17 cellular contexts compared by ENCODE assay signal in the genomic region with DNA sequence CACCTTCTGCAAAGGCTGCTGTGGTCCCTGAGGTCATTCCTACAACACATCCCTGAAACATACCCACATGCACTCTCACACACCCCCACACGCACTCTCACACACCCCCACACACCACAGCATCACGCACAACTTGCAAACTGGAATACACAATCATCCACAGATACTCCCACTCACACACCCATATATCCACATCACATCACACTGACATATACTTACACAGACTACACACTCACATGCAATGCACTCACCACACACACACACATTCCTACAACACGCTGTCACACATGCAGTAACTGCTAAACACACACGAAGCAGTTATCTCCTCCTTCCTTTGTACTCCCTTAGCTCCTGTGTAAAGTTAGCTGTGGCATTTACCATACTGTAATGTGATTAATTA. TPM values are rescaled to one million over a fixed set of nuclear protein-coding genes. Genes with fewer than 3 reads are reported as not detected.
DNase-seq lines count a peak whose midpoint lies in the region; ATAC-seq, FAIRE-seq and TF ChIP-seq lines count a peak whose summit lies in the region.
"Had no signal": no experiment of that assay in that cellular context is flagged by ENCODE, and none has a peak within 500 bp of the region (broad histone marks: within the 10 kb centered on the region; RNA-seq: fewer than 3 reads in every experiment).

No MANE protein-coding gene starts in this region.

- H3K27ac Mint-ChIP-seq in astrocyte (ENCODE audit: unreplicated experiment) = peak overlapping the region; percentile 36
- no peak overlapping the region for H3K27ac Mint-ChIP-seq in activated CD8-positive, alpha-beta T cell treated with anti-CD3 and anti-CD28 coated beads for 36 hours
- H3K27ac Mint-ChIP-seq in CD4-positive, alpha-beta memory T cell = no peak overlapping the region
- H3K27ac Mint-ChIP-seq: activated CD8-positive, alpha-beta memory T cell treated with anti-CD3 and anti-CD28 coated beads, Interleukin-2, amount 10 ng/mL, durations not matched to agents 7 days and 5 days; WTC11 had no signal

- no peak overlapping the region for H3K4me3 ChIP-seq in astrocyte (ENCODE audit: insufficient read depth, low read depth, low read length)
- H3K4me3 ChIP-seq in small intestine (ENCODE audit: low read depth in 1 of 2, low read length in 2 of 2) = no peak overlapping the region
- H3K4me3 ChIP-seq in CD4-positive, alpha-beta memory T cell (ENCODE audit: low read length in 2 of 2) = no peak overlapping the region
- H3K4me3 ChIP-seq: Peyer's patch, transverse colon had no signal

- 61 to 68% (median 66%) methylated on average over 4 of the region's 4 CpGs for WGBS in small intestine, 3 donors

- no peak for FAIRE-seq in astrocyte (lab: Jason Lieb, UNC)
- no peak for FAIRE-seq in small intestine (lab: Jason Lieb, UNC)
- FAIRE-seq: G401.6 had no signal

- H2AFZ ChIP-seq in astrocyte (ENCODE audit: low read depth, low read length) = no peak overlapping the region

- no peaks in the 10 kb centered on the region for H3K9me3 ChIP-seq in astrocyte (ENCODE audit: insufficient read depth, low read depth, low read length)
- no peaks in the 10 kb centered on the region for H3K9me3 ChIP-seq in small intestine (ENCODE audit: control insufficient read depth, low read depth)
- no peaks in the 10 kb centered on the region for H3K9me3 ChIP-seq in CD4-positive, alpha-beta memory T cell (ENCODE audit: control insufficient read depth in 1 of 2, low read length in 2 of 2)
- H3K9me3 ChIP-seq: Peyer's patch, transverse colon had no signal

- no peak overlapping the region for H3K27ac ChIP-seq in astrocyte (ENCODE audit: low read depth, low read length)
- no peak overlapping the region for H3K27ac ChIP-seq in foreskin keratinocyte
- H3K27ac ChIP-seq in small intestine (ENCODE audit: low read depth in 1 of 2, low read length in 1 of 2) = no peak overlapping the region
- no peak overlapping the region for H3K27ac ChIP-seq in CD4-positive, alpha-beta memory T cell (ENCODE audit: low read depth, low read length)
- H3K27ac ChIP-seq: Peyer's patch, transverse colon had no signal

- peaks cover 15% of the 10 kb centered on the region for H3K27me3 Mint-ChIP-seq in astrocyte (ENCODE audit: low read depth, unreplicated experiment)
- H3K27me3 Mint-ChIP-seq in activated CD8-positive, alpha-beta T cell treated with anti-CD3 and anti-CD28 coated beads for 36 hours = peaks cover 9% of the 10 kb centered on the region
- peaks cover 5 to 12% of the 10 kb centered on the region in 2 donors for H3K27me3 Mint-ChIP-seq in CD4-positive, alpha-beta memory T cell

- DNase-seq in Daoy (ENCODE audit: low read depth) (peak; percentile 38), astrocyte (ENCODE audit: low read depth) (peak; percentile 81), foreskin keratinocyte (peak; percentile 11), omental fat pad (ENCODE audit: low spot score) (no peak), small intestine (no peak), Kasumi-1 (lab: John Stamatoyannopoulos, UW) (no peak)
- DNase-seq in activated CD8-positive, alpha-beta T cell treated with anti-CD3 and anti-CD28 coated beads for 36 hours = no peak
- DNase-seq in CD4-positive, alpha-beta memory T cell = no peak
- DNase-seq: activated CD8-positive, alpha-beta memory T cell treated with anti-CD3 and anti-CD28 coated beads, Interleukin-2, amount 10 ng/mL, durations not matched to agents 7 days and 5 days; activated naive CD4-positive, alpha-beta T cell treated with Interleukin-2 at 50 U/mL for 16 hours; COR-L47; NCI-H2107; Peyer's patch; stimulated activated CD4-positive, alpha-beta T cell treated with anti-CD3 and anti-CD28 coated beads, Interleukin-2, amount 100 ng/mL, for 24 hours; transverse colon had no signal

- CTCF ChIA-PET in activated CD8-positive, alpha-beta T cell treated with anti-CD3 and anti-CD28 coated beads for 36 hours (lab: Charles Lee) = no interaction called here
- CTCF ChIA-PET in CD4-positive, alpha-beta memory T cell (lab: Charles Lee; ENCODE audit: partially characterized antibody) = no interaction called here

- H4K20me1 ChIP-seq in astrocyte (ENCODE audit: insufficient read depth, low read length) = no peaks in the 10 kb centered on the region

- H3K4me1 ChIP-seq in astrocyte (ENCODE audit: insufficient read depth, low read length) = no peaks in the 10 kb centered on the region
- H3K4me1 ChIP-seq in foreskin keratinocyte = no peaks in the 10 kb centered on the region
- peaks cover 0 to 3% of the 10 kb centered on the region in 2 donors for H3K4me1 ChIP-seq in small intestine (ENCODE audit: control insufficient read depth in 2 of 2, insufficient read depth in 1 of 2, low read depth in 1 of 2, low read length in 1 of 2)
- no peaks in the 10 kb centered on the region for H3K4me1 ChIP-seq in CD4-positive, alpha-beta memory T cell (ENCODE audit: insufficient read depth, low read length)
- H3K4me1 ChIP-seq: Peyer's patch, transverse colon had no signal

- H3K9me3 Mint-ChIP-seq in astrocyte (ENCODE audit: unreplicated experiment) = peaks cover 5% of the 10 kb centered on the region
- no peaks in the 10 kb centered on the region for H3K9me3 Mint-ChIP-seq in activated CD8-positive, alpha-beta T cell treated with anti-CD3 and anti-CD28 coated beads for 36 hours
- H3K9me3 Mint-ChIP-seq in CD4-positive, alpha-beta memory T cell = peaks cover 0 to 7% (median 0%) of the 10 kb centered on the region in 8 donors

- peaks cover 18% of the 10 kb centered on the region for H3K4me1 Mint-ChIP-seq in astrocyte (ENCODE audit: low read depth, unreplicated experiment)
- peaks cover 2% of the 10 kb centered on the region for H3K4me1 Mint-ChIP-seq in activated CD8-positive, alpha-beta T cell treated with anti-CD3 and anti-CD28 coated beads for 36 hours (ENCODE audit: low read depth)
- H3K4me1 Mint-ChIP-seq in CD4-positive, alpha-beta memory T cell = peaks cover 0 to 1% (median 0%) of the 10 kb centered on the region in 4 donors
- H3K4me1 Mint-ChIP-seq: activated CD8-positive, alpha-beta memory T cell treated with anti-CD3 and anti-CD28 coated beads, Interleukin-2, amount 10 ng/mL, durations not matched to agents 7 days and 5 days had no signal

- H3K36me3 ChIP-seq in astrocyte (ENCODE audit: insufficient read depth, low read length) (no peaks in the 10 kb centered on the region), small intestine (ENCODE audit: control insufficient read depth in 2 of 2, insufficient read depth in 2 of 2, low read length in 2 of 2) (no peaks in the 10 kb centered on the region)
- H3K36me3 ChIP-seq in CD4-positive, alpha-beta memory T cell (ENCODE audit: insufficient read depth, low read length) = no peaks in the 10 kb centered on the region
- H3K36me3 ChIP-seq: Peyer's patch, transverse colon had no signal

- H3K4me2 ChIP-seq in astrocyte (ENCODE audit: low read length) = no peak overlapping the region

- H3K9ac ChIP-seq in astrocyte (ENCODE audit: low read length) = no peak overlapping the region

- no peak overlapping the region for H3K4me3 Mint-ChIP-seq in astrocyte (ENCODE audit: unreplicated experiment)
- no peak overlapping the region for H3K4me3 Mint-ChIP-seq in activated CD8-positive, alpha-beta T cell treated with anti-CD3 and anti-CD28 coated beads for 36 hours
- no peak overlapping the region for H3K4me3 Mint-ChIP-seq in CD4-positive, alpha-beta memory T cell
- H3K4me3 Mint-ChIP-seq: activated CD8-positive, alpha-beta memory T cell treated with anti-CD3 and anti-CD28 coated beads, Interleukin-2, amount 10 ng/mL, durations not matched to agents 7 days and 5 days; WTC11 had no signal

- no peaks in the 10 kb centered on the region for H3K79me2 ChIP-seq in astrocyte (ENCODE audit: insufficient read depth, low read length)

- H3K36me3 Mint-ChIP-seq in astrocyte (ENCODE audit: low read depth, unreplicated experiment) = no peaks in the 10 kb centered on the region
- no peaks in the 10 kb centered on the region for H3K36me3 Mint-ChIP-seq in activated CD8-positive, alpha-beta T cell treated with anti-CD3 and anti-CD28 coated beads for 36 hours (ENCODE audit: low read depth)
- no peaks in the 10 kb centered on the region for H3K36me3 Mint-ChIP-seq in CD4-positive, alpha-beta memory T cell
- H3K36me3 Mint-ChIP-seq: activated CD8-positive, alpha-beta memory T cell treated with anti-CD3 and anti-CD28 coated beads, Interleukin-2, amount 10 ng/mL, durations not matched to agents 7 days and 5 days had no signal

- no peaks in the 10 kb centered on the region for H3K27me3 ChIP-seq in astrocyte (ENCODE audit: insufficient read depth, low read length)
- peaks cover 3% of the 10 kb centered on the region for H3K27me3 ChIP-seq in foreskin keratinocyte
- no peaks in the 10 kb centered on the region for H3K27me3 ChIP-seq in small intestine (ENCODE audit: control insufficient read depth in 2 of 2, insufficient read depth in 2 of 2, low read length in 2 of 2)
- no peaks in the 10 kb centered on the region for H3K27me3 ChIP-seq in CD4-positive, alpha-beta memory T cell (ENCODE audit: insufficient read depth, low read length)
- H3K27me3 ChIP-seq: Peyer's patch, transverse colon had no signal

- ATAC-seq in foreskin keratinocyte = peak; percentile 32
- ATAC-seq in omental fat pad (ENCODE audit: low FRiP score) = peak; percentile 54
- no peak for ATAC-seq in activated CD8-positive, alpha-beta T cell treated with anti-CD3 and anti-CD28 coated beads for 36 hours
- ATAC-seq: activated CD8-positive, alpha-beta memory T cell treated with anti-CD3 and anti-CD28 coated beads, Interleukin-2, amount 10 ng/mL, durations not matched to agents 7 days and 5 days; WTC11 had no signal

- intact Hi-C loops in activated CD8-positive, alpha-beta T cell treated with anti-CD3 and anti-CD28 coated beads for 36 hours (cut with micrococcal nuclease) = no loop called here
- intact Hi-C loops in CD4-positive, alpha-beta memory T cell (cut with micrococcal nuclease) = no loop called here

- TF ChIP-seq CTCF in astrocyte (IDR thresholded peaks at IDR 0.05; ENCODE audit: insufficient read depth, low read depth, low read length) (no peak), foreskin keratinocyte (conservative IDR thresholded peaks at IDR 0.05) (no peak), omental fat pad (IDR thresholded peaks at IDR 0.05) (no peak)
- no peak for TF ChIP-seq CTCF in activated CD8-positive, alpha-beta T cell treated with anti-CD3 and anti-CD28 coated beads for 36 hours (IDR thresholded peaks at IDR 0.05)

- POLR2A ChIA-PET in activated CD8-positive, alpha-beta T cell treated with anti-CD3 and anti-CD28 coated beads for 36 hours (lab: Charles Lee) = no interaction called here
- POLR2A ChIA-PET in CD4-positive, alpha-beta memory T cell (lab: Charles Lee; ENCODE audit: partially characterized antibody) = no interaction called here

RNA-seq across cellular contexts. Expression of a gene that starts 57.1 kb away (rescaled TPM):
- total RNA-seq in Daoy (2014; rRNA removed; shearing (Covaris generic)) = 7.3 and 12.9 TPM in 2 replicates
- total RNA-seq in astrocyte (6.9 and 9.7 TPM in 2 replicates), foreskin keratinocyte (not detected in 2 replicates), omental fat pad (100 to 1,000 TPM in 3 of 4 donors, 10 to 100 TPM in 1; 72.6 to 307 (median 149) TPM)
- polyA plus RNA-seq in foreskin keratinocyte (0.07 TPM in 1 of 2 replicates, not detected in the other), small intestine (100 to 1,000 TPM in 1 of 3 donors, 10 to 100 TPM in 1, 1 to 10 TPM in 1; 7.8 to 129 (median 13.8) TPM)
- total RNA-seq in activated CD8-positive, alpha-beta T cell treated with anti-CD3 and anti-CD28 coated beads for 36 hours = not detected
- total RNA-seq in CD4-positive, alpha-beta memory T cell = not detected
- polyA plus RNA-seq in CD4-positive, alpha-beta memory T cell = under 1 TPM in 1 of 2 donors, not detected in 1; 0.41 TPM
- total RNA-seq: activated CD8-positive, alpha-beta memory T cell treated with anti-CD3 and anti-CD28 coated beads, Interleukin-2, amount 10 ng/mL, durations not matched to agents 7 days and 5 days had no signal

Comparison
In these comparisons a context has a peak if more than half of its experiments do, and no peak if none do; other contexts are left out.
1. DNase-seq: peak in Daoy (single experiment), astrocyte (single experiment) and foreskin keratinocyte (2 of 2); none in omental fat pad (single experiment), small intestine (single experiment), activated CD8-positive, alpha-beta T cell treated with anti-CD3 and anti-CD28 coated beads for 36 hours (single experiment), CD4-positive, alpha-beta memory T cell (0 of 5) and Kasumi-1 (0 of 2).